21 cellular contexts compared by ENCODE assay signal in genomic region chr15:60814855-60815254, GRCh38.
DNase-seq lines count a peak whose midpoint lies in the region; ATAC-seq and TF ChIP-seq lines count a peak whose summit lies in the region.
"Had no signal": no experiment of that assay in that cellular context is flagged by ENCODE, and none has a peak within 500 bp of the region (broad histone marks: within the 10 kb centered on the region; RNA-seq: fewer than 3 reads in every experiment).

No MANE protein-coding gene starts in this region.

- no peaks in the 10 kb centered on the region for H3K9me3 ChIP-seq in esophagus muscularis mucosa
- H3K9me3 ChIP-seq in thyroid gland, result no peaks in the 10 kb centered on the region
- H3K9me3 ChIP-seq in mammary epithelial cell (replicated peaks; ENCODE audit: insufficient read depth, low read length), result no peaks in the 10 kb centered on the region
- H3K9me3 ChIP-seq: BE2C, Caco-2 had no signal

- H4K20me1 ChIP-seq in mammary epithelial cell (ENCODE audit: insufficient read depth, low read length), result no peaks in the 10 kb centered on the region

- H3K4me2 ChIP-seq in mammary epithelial cell (ENCODE audit: insufficient read depth, low read depth, low read length), result no peak overlapping the region

- H3K4me1 ChIP-seq in esophagus muscularis mucosa (no peaks in the 10 kb centered on the region), thyroid gland (peaks cover 12 to 16% of the 10 kb centered on the region in 2 donors), mammary epithelial cell (ENCODE audit: insufficient read depth, low read length) (no peaks in the 10 kb centered on the region)
- H3K4me1 ChIP-seq: BE2C, Caco-2 had no signal

- H3K4me3 Mint-ChIP-seq in T-cell, result no peak overlapping the region
- H3K4me3 Mint-ChIP-seq: CD4-positive, CD25-positive, alpha-beta regulatory T cell; HFFc6 had no signal

- H3K36me3 Mint-ChIP-seq in T-cell, result no peaks in the 10 kb centered on the region
- H3K36me3 Mint-ChIP-seq: CD4-positive, CD25-positive, alpha-beta regulatory T cell had no signal

- in situ Hi-C loops in mammary epithelial cell (cut with MboI; ENCODE audit: low sequenced_read_pairs in 2 of 2), result no loop called here

- no peak overlapping the region for H3K9ac ChIP-seq in mammary epithelial cell (ENCODE audit: insufficient read depth, low read length)

- H3K79me2 ChIP-seq in mammary epithelial cell (ENCODE audit: insufficient read depth, low read length), result no peaks in the 10 kb centered on the region

- TF ChIP-seq POLR2A in esophagus muscularis mucosa (IDR thresholded peaks at IDR 0.05; ENCODE audit: low read depth), result no peak
- no peak for TF ChIP-seq POLR2A in thyroid gland (IDR thresholded peaks at IDR 0.05)

- dilution Hi-C loops in mammary epithelial cell (cut with HindIII; ENCODE audit: low sequenced_read_pairs), result loop anchor here (5.0 kb wide), 1 partner anchor 77 kb away; no protein-coding TSS in a partner anchor

- H2AFZ ChIP-seq in mammary epithelial cell (ENCODE audit: low read depth, low read length), result no peak overlapping the region

- TF ChIP-seq CTCF in GM12865 (IDR thresholded peaks at IDR 0.05; ENCODE audit: insufficient read depth, low read depth, low read length, missing control alignments) (no peak), esophagus muscularis mucosa (IDR thresholded peaks at IDR 0.05) (no peak), thyroid gland (IDR thresholded peaks at IDR 0.05) (no peak), mammary epithelial cell (conservative IDR thresholded peaks at IDR 0.05 in 1 of 2, IDR thresholded peaks at IDR 0.05 in 1 of 2; ENCODE audit: extremely low read depth in 1 of 2, insufficient read depth in 1 of 2, low read depth in 1 of 2, low read length in 2 of 2) (no peak)

- H3K9me3 Mint-ChIP-seq in T-cell, result no peaks in the 10 kb centered on the region
- H3K9me3 Mint-ChIP-seq: CD4-positive, CD25-positive, alpha-beta regulatory T cell; HFFc6 had no signal

- WGBS in esophagus muscularis mucosa, result 98% methylated on average over 4 of the region's 4 CpGs
- WGBS in thyroid gland, 2 donors, result 71 to 73% methylated on average over 4 of the region's 4 CpGs
- WGBS in mammary epithelial cell (ENCODE audit: low coverage, missing lambda C conversion rate), result 33% methylated on average over 4 of the region's 4 CpGs

- BruUV-seq in mammary epithelial cell (replicated peaks; lab: Mats Ljungman, UMichigan), result no TSS peak

- H3K4me1 Mint-ChIP-seq in T-cell, result peaks cover 34 to 50% (median 42%) of the 10 kb centered on the region in 3 donors

- H3K27ac Mint-ChIP-seq in T-cell, result peak overlapping the region; percentile 37
- H3K27ac Mint-ChIP-seq: HFFc6 had no signal

- no peaks in the 10 kb centered on the region for H3K36me3 ChIP-seq in esophagus muscularis mucosa
- no peaks in the 10 kb centered on the region for H3K36me3 ChIP-seq in thyroid gland
- no peaks in the 10 kb centered on the region for H3K36me3 ChIP-seq in mammary epithelial cell (ENCODE audit: insufficient read depth, low read length)
- H3K36me3 ChIP-seq: BE2C had no signal

- H3K27ac ChIP-seq in esophagus muscularis mucosa (replicated peaks in 1 of 4) (no peak overlapping the region), thyroid gland (peak overlapping the region in 2 of 3 donors; percentile 29 to 37), mammary epithelial cell (ENCODE audit: insufficient read depth, low read depth, low read length) (no peak overlapping the region)
- H3K27ac ChIP-seq: HL-60 had no signal

- DNase-seq in GM12865 (ENCODE audit: low read depth), result peak; percentile 28
- DNase-seq in T-cell, result no peak
- peak; percentile 53 for DNase-seq in esophagus muscularis mucosa (ENCODE audit: extremely low spot score)
- no peak for DNase-seq in thyroid gland
- DNase-seq in DMS79 treated with DMSO at 0.1 percent for 48 hours (lab: John Stamatoyannopoulos, UW), result no peak
- no peak for DNase-seq in mammary epithelial cell
- DNase-seq in NCI-H1930 (lab: John Stamatoyannopoulos, UW), result no peak
- DNase-seq: ACHN; BE2C; C1 segment of cervical spinal cord; Caco-2; CD4-positive, CD25-positive, alpha-beta regulatory T cell; DMS79; GF-D8; GOT3; H7; HFFc6; IMR-90 had no signal

- intact Hi-C loops in esophagus muscularis mucosa (cut with DNase I) (no loop called here), thyroid gland (cut with DNase I) (no loop called here), mammary epithelial cell (cut with micrococcal nuclease) (no loop called here)

- TF ChIP-seq EP300 in esophagus muscularis mucosa (IDR thresholded peaks at IDR 0.05), result no peak

- no peaks in the 10 kb centered on the region for H3K27me3 Mint-ChIP-seq in T-cell

- no peaks in the 10 kb centered on the region for H3K27me3 ChIP-seq in esophagus muscularis mucosa
- no peaks in the 10 kb centered on the region for H3K27me3 ChIP-seq in thyroid gland
- peaks cover 5% of the 10 kb centered on the region for H3K27me3 ChIP-seq in mammary epithelial cell (ENCODE audit: insufficient read depth, low read length)
- H3K27me3 ChIP-seq: BE2C had no signal

- H3K4me3 ChIP-seq in GM12865 (ENCODE audit: low read depth, low read length) (no peak overlapping the region), esophagus muscularis mucosa (no peak overlapping the region), thyroid gland (replicated peaks in 1 of 3) (no peak overlapping the region), mammary epithelial cell (replicated peaks in 1 of 3; ENCODE audit: insufficient read depth in 1 of 3, low read depth in 2 of 3, low read length in 3 of 3) (no peak overlapping the region)
- H3K4me3 ChIP-seq: K562 had no signal

- ATAC-seq in T-cell (replicated peaks in 1 of 4), result no peak
- ATAC-seq: HCT116, K562 had no signal

- CTCF ChIA-PET in T-cell (lab: Charles Lee), result no interaction called here
- CTCF ChIA-PET in mammary epithelial cell (lab: Charles Lee; ENCODE audit: low non-redundant PET), result no interaction called here

- POLR2A ChIA-PET in T-cell (lab: Charles Lee), result no interaction called here

Comparison
In these comparisons a context has a peak if more than half of its experiments do, and no peak if none do; other contexts are left out.
1. DNase-seq: peak in GM12865 (single experiment) and esophagus muscularis mucosa (single experiment); none in T-cell (0 of 34), thyroid gland (0 of 2), DMS79 treated with DMSO at 0.1 percent for 48 hours (single experiment), mammary epithelial cell (single experiment) and NCI-H1930 (0 of 2).
2. H3K27ac ChIP-seq: peak in thyroid gland (2 of 3); none in esophagus muscularis mucosa (0 of 4) and mammary epithelial cell (single experiment).